15 cellular contexts compared by ENCODE assay signal in genomic region chr5:178416919-178417318, GRCh38.
DNase-seq lines count a peak whose midpoint lies in the region; ATAC-seq and TF ChIP-seq lines count a peak whose summit lies in the region.
"Had no signal": no experiment of that assay in that cellular context is flagged by ENCODE, and none has a peak within 500 bp of the region (broad histone marks: within the 10 kb centered on the region; RNA-seq: fewer than 3 reads in every experiment).

No MANE protein-coding gene starts in this region.

- H3K27me3 Mint-ChIP-seq in H9 (ENCODE audit: low read depth) = peaks cover 2% of the 10 kb centered on the region

- no peak overlapping the region for H4K8ac ChIP-seq in H9 (replicated peaks; ENCODE audit: insufficient read length, low read depth, low read length)

- H3K27ac Mint-ChIP-seq in H9 = peak overlapping the region in 1 of 3 experiments; percentile 62; a peak in 2 of 7 replicates
- H3K27ac Mint-ChIP-seq: activated T-helper 1 cell treated with anti-CD3 and anti-CD28 coated beads, Interleukin-12 subunit alpha, Interleukin-12 subunit beta, Interleukin-2, Interleukin-4 antibody, amounts not matched to agents 30 ng/mL and 10 ng/mL and 1 ng/mL, durations not matched to agents 14 hours and 24 hours and 36 hours; effector memory CD8-positive, alpha-beta T cell had no signal

- H3K23ac ChIP-seq in H9 (ENCODE audit: insufficient read length, low read depth, low read length) = no peak overlapping the region

- no peaks in the 10 kb centered on the region for H3K36me3 Mint-ChIP-seq in H9 (ENCODE audit: insufficient read depth in 1 of 3, low read depth in 3 of 3)

- no peak overlapping the region for H2AFZ ChIP-seq in H9 (ENCODE audit: low read length)

- H3K79me1 ChIP-seq in H9 (ENCODE audit: insufficient read depth, low read depth, low read length, poor library complexity, severe bottlenecking) = no peaks in the 10 kb centered on the region

- no peak overlapping the region for H4K5ac ChIP-seq in H9 (ENCODE audit: insufficient read length, low read depth, low read length)

- no peak overlapping the region for H4K91ac ChIP-seq in H9 (ENCODE audit: insufficient read length, low read depth, low read length)

- H3K36me3 ChIP-seq in adipocyte (ENCODE audit: control insufficient read depth, insufficient read depth, low read length, severe bottlenecking) (no peaks in the 10 kb centered on the region), kidney epithelial cell (ENCODE audit: control insufficient read depth, insufficient read depth, low read length) (no peaks in the 10 kb centered on the region), aorta (ENCODE audit: control insufficient read depth in 1 of 2, insufficient read depth in 2 of 2, low read length in 1 of 2) (no peaks in the 10 kb centered on the region)
- H3K36me3 ChIP-seq: left ventricle myocardium inferior had no signal

- no peak overlapping the region for H3K4me3 Mint-ChIP-seq in H9
- H3K4me3 Mint-ChIP-seq: activated T-helper 1 cell treated with anti-CD3 and anti-CD28 coated beads, Interleukin-12 subunit alpha, Interleukin-12 subunit beta, Interleukin-2, Interleukin-4 antibody, amounts not matched to agents 30 ng/mL and 10 ng/mL and 1 ng/mL, durations not matched to agents 14 hours and 24 hours and 36 hours; effector memory CD8-positive, alpha-beta T cell had no signal

- H3K9me3 ChIP-seq in H9 (ENCODE audit: control insufficient read depth, low read depth, low read length) (no peaks in the 10 kb centered on the region), adipocyte (ENCODE audit: control insufficient read depth, low read length) (no peaks in the 10 kb centered on the region), aorta (ENCODE audit: control insufficient read depth, low read length) (no peaks in the 10 kb centered on the region)
- H3K9me3 ChIP-seq: left ventricle myocardium inferior, testis had no signal

- H2AK5ac ChIP-seq in H9 (ENCODE audit: insufficient read length, low read length) = no peak overlapping the region

- H3K4me1 Mint-ChIP-seq in H9 = peaks cover 31 to 50% of the 10 kb centered on the region in 2 experiments

- H3K9me3 Mint-ChIP-seq in H9 = no peaks in the 10 kb centered on the region
- H3K9me3 Mint-ChIP-seq: activated T-helper 1 cell treated with anti-CD3 and anti-CD28 coated beads, Interleukin-12 subunit alpha, Interleukin-12 subunit beta, Interleukin-2, Interleukin-4 antibody, amounts not matched to agents 30 ng/mL and 10 ng/mL and 1 ng/mL, durations not matched to agents 14 hours and 24 hours and 36 hours; effector memory CD8-positive, alpha-beta T cell had no signal

- no peaks in the 10 kb centered on the region for H3K79me2 ChIP-seq in H9 (ENCODE audit: insufficient read depth, low read length)

- H3K27me3 ChIP-seq in H9 (ENCODE audit: insufficient read depth, low read length) (no peaks in the 10 kb centered on the region), adipocyte (replicated peaks; ENCODE audit: control insufficient read depth, insufficient read depth, low read length) (peaks cover 16% of the 10 kb centered on the region), kidney epithelial cell (ENCODE audit: control insufficient read depth, insufficient read depth, low read length) (peaks cover 3% of the 10 kb centered on the region), aorta (ENCODE audit: control insufficient read depth in 1 of 2, insufficient read depth in 2 of 2, low read length in 1 of 2) (no peaks in the 10 kb centered on the region)
- H3K27me3 ChIP-seq: testis had no signal

- H3K56ac ChIP-seq in H9 (ENCODE audit: insufficient read length, low read depth, low read length) = no peak overlapping the region

- no peak overlapping the region for H3K14ac ChIP-seq in H9 (ENCODE audit: insufficient read depth, low read length)

- H3K23me2 ChIP-seq in H9 (ENCODE audit: insufficient read length, low read depth, low read length, poor library complexity, severe bottlenecking) = no peaks in the 10 kb centered on the region

- no peaks in the 10 kb centered on the region for H4K20me1 ChIP-seq in H9 (ENCODE audit: control insufficient read depth, insufficient read depth, insufficient read length)

- intact Hi-C loops in aorta (cut with DNase I) = no loop called here

- H3K9ac ChIP-seq in H9 (ENCODE audit: extremely low read depth, insufficient read length, low read length) = no peak overlapping the region
- H3K9ac ChIP-seq in adipocyte (ENCODE audit: low read length) = no peak overlapping the region

- ATAC-seq in aorta (ENCODE audit: low FRiP score) = no peak
- ATAC-seq: effector memory CD8-positive, alpha-beta T cell; GM12878 had no signal

- H3K4me3 ChIP-seq in adipocyte (ENCODE audit: low read length) = no peak overlapping the region
- no peak overlapping the region for H3K4me3 ChIP-seq in kidney epithelial cell (ENCODE audit: low read depth, low read length)
- no peak overlapping the region for H3K4me3 ChIP-seq in aorta (ENCODE audit: low read length in 2 of 2)
- H3K4me3 ChIP-seq: GM12878, left ventricle myocardium inferior, testis had no signal

- H3K4ac ChIP-seq in H9 (ENCODE audit: low read depth, low read length) = no peak overlapping the region

- H3K27ac ChIP-seq in H9 (ENCODE audit: insufficient read length, low read depth, low read length) (no peak overlapping the region), aorta (ENCODE audit: low read depth in 1 of 2, low read length in 2 of 2) (no peak overlapping the region)
- H3K27ac ChIP-seq: left ventricle myocardium inferior, testis had no signal

- H2BK20ac ChIP-seq in H9 (ENCODE audit: low read depth, low read length, poor library complexity, severe bottlenecking) = no peak overlapping the region

- H2BK15ac ChIP-seq in H9 (ENCODE audit: low read depth, low read length) = no peak overlapping the region

- no peak overlapping the region for H3K4me2 ChIP-seq in H9 (ENCODE audit: insufficient read depth, insufficient read length, low read length)

- no peak overlapping the region for H2BK120ac ChIP-seq in H9 (ENCODE audit: low read depth, low read length, poor library complexity, severe bottlenecking)

- H3K4me1 ChIP-seq in H9 (ENCODE audit: insufficient read depth, low read length) (peaks cover 3% of the 10 kb centered on the region), adipocyte (ENCODE audit: control insufficient read depth, insufficient read depth, low read length) (no peaks in the 10 kb centered on the region), aorta (ENCODE audit: control insufficient read depth in 1 of 2, insufficient read depth in 2 of 2, low read length in 2 of 2) (no peaks in the 10 kb centered on the region)
- H3K4me1 ChIP-seq: left ventricle myocardium inferior, testis had no signal

- TF ChIP-seq CTCF in H9 (conservative IDR thresholded peaks at IDR 0.05) (no peak), kidney epithelial cell (IDR thresholded peaks at IDR 0.05; ENCODE audit: insufficient read depth, low read length, poor library complexity, severe bottlenecking) (no peak), GM10248 (IDR thresholded peaks at IDR 0.05; ENCODE audit: control extremely low read depth, extremely low read depth, low read depth, missing control alignments) (no peak)

- DNase-seq in H9 (peak; percentile 16), adipocyte (ENCODE audit: low read depth) (peak; percentile 3), kidney epithelial cell (ENCODE audit: low read depth) (peak; percentile 25), aorta (peak; percentile 11 to 31), NCI-H2171 (lab: John Stamatoyannopoulos, UW) (no peak), inferior parietal cortex (ENCODE audit: extremely low spot score) (no peak), GM10248 (ENCODE audit: extremely low spot score) (no peak)
- DNase-seq: DMS 273 treated with DMSO at 0.1 percent for 48 hours; effector memory CD8-positive, alpha-beta T cell; Karpas-422; left ventricle myocardium inferior; T-helper 2 cell; testis had no signal

- CTCF ChIA-PET in GM10248 (lab: Yijun Ruan, JAX) = no interaction called here

- no CpG with 5 or more reads among the region's 6 CpGs for WGBS in H9 (ENCODE audit: extremely low coverage, insufficient read length, low lambda C conversion rate)
- WGBS in aorta, 2 donors = 85 to 86% methylated on average over 6 of the region's 6 CpGs

- no peak overlapping the region for H2BK12ac ChIP-seq in H9 (ENCODE audit: insufficient read length, low read depth, low read length)

- no peak overlapping the region for H3T11ph ChIP-seq in H9 (ENCODE audit: low read length)

- POLR2A ChIA-PET in GM10248 (lab: Yijun Ruan, JAX) = no interaction called here

- H3K18ac ChIP-seq in H9 (ENCODE audit: insufficient read length, low read depth, low read length) = no peak overlapping the region

- no peak overlapping the region for H2BK5ac ChIP-seq in H9 (ENCODE audit: insufficient read length, low read length)

Comparison
In these comparisons a context has a peak if more than half of its experiments do, and no peak if none do; other contexts are left out.
1. DNase-seq: peak in H9 (single experiment), adipocyte (single experiment), kidney epithelial cell (single experiment) and aorta (2 of 2); none in NCI-H2171 (single experiment), inferior parietal cortex (single experiment) and GM10248 (single experiment).